12 cellular contexts compared by ENCODE assay signal in the genomic region with DNA sequence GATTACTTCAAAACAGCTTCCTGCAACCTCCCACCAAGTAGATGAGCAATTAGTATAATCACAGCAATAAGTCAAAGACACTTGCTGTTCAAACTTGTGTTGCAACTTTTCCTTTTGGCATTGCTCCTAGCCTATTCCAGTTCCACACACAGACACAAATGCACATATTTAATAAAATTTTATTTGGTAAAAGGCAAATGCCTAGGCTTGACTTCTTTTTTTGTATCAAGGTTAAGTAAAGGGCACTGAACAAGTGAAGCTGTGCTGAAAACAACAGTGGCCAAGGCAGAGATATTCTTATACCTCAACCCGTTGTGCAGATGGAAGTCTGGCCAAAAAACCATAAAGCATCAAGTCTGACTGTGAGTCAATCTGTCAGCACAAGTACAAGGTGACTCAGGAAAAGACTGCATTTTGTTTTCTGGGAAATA.
DNase-seq lines count a peak whose midpoint lies in the region; ATAC-seq, FAIRE-seq and TF ChIP-seq lines count a peak whose summit lies in the region.
"Had no signal": no experiment of that assay in that cellular context is flagged by ENCODE, and none has a peak within 500 bp of the region (broad histone marks: within the 10 kb centered on the region; RNA-seq: fewer than 3 reads in every experiment).

No MANE protein-coding gene starts in this region.

- dilution Hi-C loops in endothelial cell of umbilical vein (cut with MboI; ENCODE audit: extremely low pct_ligation_motif_present, low sequenced_read_pairs) = no loop called here

- H3K4me2 ChIP-seq in endothelial cell of umbilical vein (ENCODE audit: insufficient read depth, low read length) = no peak overlapping the region

- H3K79me2 ChIP-seq in endothelial cell of umbilical vein (ENCODE audit: control insufficient read depth, insufficient read depth, low read length) = no peaks in the 10 kb centered on the region

- H2AFZ ChIP-seq in endothelial cell of umbilical vein (ENCODE audit: low read depth, low read length) = no peak overlapping the region

- DNase-seq in GM04503 (ENCODE audit: low read depth) (peak; percentile 77), NOMO-1 treated with DMSO at 0.1 percent for 48 hours (lab: John Stamatoyannopoulos, UW; ENCODE audit: unreplicated experiment) (peak; percentile 60), endothelial cell of umbilical vein (ENCODE audit: low read depth, low spot score) (peak; percentile 13), prostate gland (ENCODE audit: low spot score) (peak; percentile 30), activated gamma-delta T cell treated with Interleukin-2 at 50 U/mL for 16 hours (no peak)
- DNase-seq: amniotic stem cell; CD8-positive, alpha-beta memory T cell; NCI-H1048; retina; stimulated activated naive CD8-positive, alpha-beta T cell treated with anti-CD3 and anti-CD28 coated beads, Interleukin-15, amount 100 ng/mL, for 72 hours had no signal

- CTCF ChIA-PET in endothelial cell of umbilical vein (lab: Charles Lee) = no interaction called here

- TF ChIP-seq POLR2A in endothelial cell of umbilical vein (IDR thresholded peaks at IDR 0.05; ENCODE audit: low read depth, low read length) (no peak), prostate gland (IDR thresholded peaks at IDR 0.05) (no peak)

- H3K27ac ChIP-seq in endothelial cell of umbilical vein (ENCODE audit: insufficient read depth, low read depth, low read length) (no peak overlapping the region), prostate gland (peak overlapping the region; percentile 28 to 34)

- intact Hi-C loops in endothelial cell of umbilical vein (cut with micrococcal nuclease) = no loop called here
- intact Hi-C loops in prostate gland (cut with DNase I) = no loop called here

- no TSS peak for BruUV-seq in endothelial cell of umbilical vein (replicated peaks; lab: Mats Ljungman, UMichigan)

- ATAC-seq in HG03159 (IDR thresholded peaks at IDR 0.05; ENCODE audit: unreplicated experiment) = no peak
- ATAC-seq in GM19463 (IDR thresholded peaks at IDR 0.05; ENCODE audit: unreplicated experiment) = no peak
- ATAC-seq: stimulated activated naive CD8-positive, alpha-beta T cell treated with anti-CD3 and anti-CD28 coated beads, Interleukin-15, amount 100 ng/mL, for 72 hours had no signal

- FAIRE-seq in endothelial cell of umbilical vein (lab: Jason Lieb, UNC) = no peak

- POLR2A ChIA-PET in endothelial cell of umbilical vein (lab: Charles Lee) = no interaction called here

- H3K9me3 ChIP-seq in endothelial cell of umbilical vein (replicated peaks; ENCODE audit: control insufficient read depth, insufficient read depth, low read length) (no peaks in the 10 kb centered on the region), prostate gland (no peaks in the 10 kb centered on the region)

- peaks cover 11% of the 10 kb centered on the region for H3K4me1 ChIP-seq in endothelial cell of umbilical vein (ENCODE audit: control insufficient read depth, extremely low read depth, insufficient read depth, low read length)
- H3K4me1 ChIP-seq in prostate gland (replicated peaks) = no peaks in the 10 kb centered on the region

- H3K9ac ChIP-seq in endothelial cell of umbilical vein (replicated peaks; ENCODE audit: extremely low read depth, insufficient read depth, low read length) = no peak overlapping the region

- H3K27me3 ChIP-seq in endothelial cell of umbilical vein (ENCODE audit: control insufficient read depth in 2 of 2, insufficient read depth in 2 of 2, low read length in 2 of 2) = no peaks in the 10 kb centered on the region
- H3K27me3 ChIP-seq in prostate gland (replicated peaks; ENCODE audit: insufficient read depth) = no peaks in the 10 kb centered on the region

- TF ChIP-seq CTCF in endothelial cell of umbilical vein (IDR thresholded peaks at IDR 0.05; ENCODE audit: extremely low read depth in 1 of 2, insufficient read depth in 1 of 2, low read depth in 1 of 2, low read length in 2 of 2) (no peak), prostate gland (IDR thresholded peaks at IDR 0.05) (no peak)

- WGBS in prostate gland = 11% methylated on average over 1 of the region's 1 CpG

- H3K9me1 ChIP-seq in endothelial cell of umbilical vein (replicated peaks; ENCODE audit: control insufficient read depth, extremely low read depth, insufficient read depth, low read length) = no peaks in the 10 kb centered on the region

- H3K36me3 ChIP-seq in endothelial cell of umbilical vein (ENCODE audit: control insufficient read depth in 2 of 2, extremely low read depth in 1 of 2, insufficient read depth in 2 of 2, low read length in 2 of 2) (no peaks in the 10 kb centered on the region), prostate gland (no peaks in the 10 kb centered on the region)

- H3K4me3 ChIP-seq in endothelial cell of umbilical vein (replicated peaks in 1 of 3; ENCODE audit: insufficient read depth in 1 of 3, low read depth in 1 of 3, low read length in 3 of 3) (no peak overlapping the region), prostate gland (no peak overlapping the region)

- no peaks in the 10 kb centered on the region for H4K20me1 ChIP-seq in endothelial cell of umbilical vein (replicated peaks; ENCODE audit: control insufficient read depth, extremely low read depth, insufficient read depth, low read length)

TF ChIP-seq in endothelial cell of umbilical vein, 7 proteins besides CTCF, POLR2A, EP300 and RAD21:
- no peak for TF ChIP-seq MYC (IDR thresholded peaks at IDR 0.05; ENCODE audit: low read depth, low read length)
- no peak for TF ChIP-seq GATA2 (IDR thresholded peaks at IDR 0.05; ENCODE audit: insufficient read depth, insufficient read length, low read depth, low read length)
- no peak for TF ChIP-seq JUN (IDR thresholded peaks at IDR 0.05; ENCODE audit: borderline replicate concordance, insufficient read depth, insufficient read length, low read depth)
- no peak for TF ChIP-seq POLR2AphosphoS5 (IDR thresholded peaks at IDR 0.05; ENCODE audit: insufficient read depth, low read depth, low read length)
- TF ChIP-seq, protein P1, sequence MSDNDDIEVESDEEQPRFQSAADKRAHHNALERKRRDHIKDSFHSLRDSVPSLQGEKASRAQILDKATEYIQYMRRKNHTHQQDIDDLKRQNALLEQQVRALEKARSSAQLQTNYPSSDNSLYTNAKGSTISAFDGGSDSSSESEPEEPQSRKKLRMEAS (IDR thresholded peaks at IDR 0.05; ENCODE audit: insufficient read depth, insufficient read length) = no peak
- TF ChIP-seq EZH2 (IDR thresholded peaks at IDR 0.05; ENCODE audit: borderline replicate concordance, low read depth, low read length, severe bottlenecking) = no peak
- no peak for TF ChIP-seq FOS (IDR thresholded peaks at IDR 0.05; ENCODE audit: borderline replicate concordance, insufficient read depth, low read length)
